Comparison of ENCODE assay signal across 1 cellular context in the genomic region with DNA sequence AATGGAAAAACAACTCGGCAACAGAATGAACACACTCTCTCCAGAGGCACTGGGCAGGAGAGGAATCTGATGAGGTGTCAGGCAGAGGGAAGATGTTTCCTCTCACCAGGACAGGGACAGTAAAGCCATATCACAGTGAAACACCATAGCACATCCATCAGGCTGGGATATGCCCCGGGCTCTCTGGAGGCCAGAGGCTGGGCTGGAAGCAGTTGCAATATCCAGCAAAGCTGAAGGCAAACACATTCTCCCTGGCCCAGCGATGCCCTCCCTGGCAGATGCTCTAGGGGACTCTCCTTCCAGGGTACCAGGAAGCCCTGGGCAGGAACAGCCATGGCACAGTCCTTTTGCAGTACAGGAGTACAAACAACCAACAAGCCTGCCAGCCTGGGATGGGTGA.
TF ChIP-seq lines count a peak whose summit lies in the region.

No MANE protein-coding gene starts in this region.

TF ChIP-seq in K562, 482 proteins besides CTCF, POLR2A, EP300 and RAD21:
- TF ChIP-seq FUS (optimal IDR thresholded peaks at IDR 0.05; ENCODE audit: low read depth, low read length) (no peak), DMBX1 (CRISPR knock-in tag; IDR thresholded peaks at IDR 0.05; ENCODE audit: borderline replicate concordance) (no peak), NBN (IDR thresholded peaks at IDR 0.05; ENCODE audit: low read depth) (no peak), ASH1L (IDR thresholded peaks at IDR 0.05; ENCODE audit: borderline replicate concordance, low read depth, partially characterized antibody) (no peak), CREB1 (IDR thresholded peaks at IDR 0.05) (no peak), CREB1 (CRISPR knock-in tag; IDR thresholded peaks at IDR 0.05) (no peak), NFRKB (IDR thresholded peaks at IDR 0.05; ENCODE audit: low read depth) (no peak), ELF1 (tag; IDR thresholded peaks at IDR 0.05) (no peak), ZNF239 (CRISPR knock-in tag; IDR thresholded peaks at IDR 0.05) (no peak), ZKSCAN3 (CRISPR knock-in tag; IDR thresholded peaks at IDR 0.05) (no peak), HMG20B (CRISPR knock-in tag; IDR thresholded peaks at IDR 0.05) (no peak), MYBL2 (IDR thresholded peaks at IDR 0.05; ENCODE audit: low read depth) (no peak), MYBL2 (CRISPR knock-in tag; IDR thresholded peaks at IDR 0.05; ENCODE audit: borderline replicate concordance) (no peak), MYNN (IDR thresholded peaks at IDR 0.05) (no peak), MYNN (CRISPR knock-in tag; IDR thresholded peaks at IDR 0.05) (no peak), ZNF785 (CRISPR knock-in tag; IDR thresholded peaks at IDR 0.05) (no peak), ZNF143 (CRISPR knock-in tag; IDR thresholded peaks at IDR 0.05) (no peak), ETV6 (IDR thresholded peaks at IDR 0.05; ENCODE audit: borderline replicate concordance in 1 of 2, low read depth in 2 of 2, low read length in 1 of 2) (0 out of 4 replicates have a peak, but pooled peaks of 1 of the 2 experiments have one; percentile 27), ETV6 (CRISPR knock-in tag; IDR thresholded peaks at IDR 0.05; ENCODE audit: borderline replicate concordance) (no peak), SIRT6 (IDR thresholded peaks at IDR 0.05; ENCODE audit: low read depth, low read length) (no peak), KLF10 (CRISPR knock-in tag; IDR thresholded peaks at IDR 0.05) (no peak)
- TF ChIP-seq, protein P1, sequence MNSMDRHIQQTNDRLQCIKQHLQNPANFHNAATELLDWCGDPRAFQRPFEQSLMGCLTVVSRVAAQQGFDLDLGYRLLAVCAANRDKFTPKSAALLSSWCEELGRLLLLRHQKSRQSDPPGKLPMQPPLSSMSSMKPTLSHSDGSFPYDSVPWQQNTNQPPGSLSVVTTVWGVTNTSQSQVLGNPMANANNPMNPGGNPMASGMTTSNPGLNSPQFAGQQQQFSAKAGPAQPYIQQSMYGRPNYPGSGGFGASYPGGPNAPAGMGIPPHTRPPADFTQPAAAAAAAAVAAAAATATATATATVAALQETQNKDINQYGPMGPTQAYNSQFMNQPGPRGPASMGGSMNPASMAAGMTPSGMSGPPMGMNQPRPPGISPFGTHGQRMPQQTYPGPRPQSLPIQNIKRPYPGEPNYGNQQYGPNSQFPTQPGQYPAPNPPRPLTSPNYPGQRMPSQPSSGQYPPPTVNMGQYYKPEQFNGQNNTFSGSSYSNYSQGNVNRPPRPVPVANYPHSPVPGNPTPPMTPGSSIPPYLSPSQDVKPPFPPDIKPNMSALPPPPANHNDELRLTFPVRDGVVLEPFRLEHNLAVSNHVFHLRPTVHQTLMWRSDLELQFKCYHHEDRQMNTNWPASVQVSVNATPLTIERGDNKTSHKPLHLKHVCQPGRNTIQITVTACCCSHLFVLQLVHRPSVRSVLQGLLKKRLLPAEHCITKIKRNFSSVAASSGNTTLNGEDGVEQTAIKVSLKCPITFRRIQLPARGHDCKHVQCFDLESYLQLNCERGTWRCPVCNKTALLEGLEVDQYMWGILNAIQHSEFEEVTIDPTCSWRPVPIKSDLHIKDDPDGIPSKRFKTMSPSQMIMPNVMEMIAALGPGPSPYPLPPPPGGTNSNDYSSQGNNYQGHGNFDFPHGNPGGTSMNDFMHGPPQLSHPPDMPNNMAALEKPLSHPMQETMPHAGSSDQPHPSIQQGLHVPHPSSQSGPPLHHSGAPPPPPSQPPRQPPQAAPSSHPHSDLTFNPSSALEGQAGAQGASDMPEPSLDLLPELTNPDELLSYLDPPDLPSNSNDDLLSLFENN (IDR thresholded peaks at IDR 0.05; ENCODE audit: low read depth in 2 of 2, low read length in 2 of 2): no peak
- TF ChIP-seq, protein P2, sequence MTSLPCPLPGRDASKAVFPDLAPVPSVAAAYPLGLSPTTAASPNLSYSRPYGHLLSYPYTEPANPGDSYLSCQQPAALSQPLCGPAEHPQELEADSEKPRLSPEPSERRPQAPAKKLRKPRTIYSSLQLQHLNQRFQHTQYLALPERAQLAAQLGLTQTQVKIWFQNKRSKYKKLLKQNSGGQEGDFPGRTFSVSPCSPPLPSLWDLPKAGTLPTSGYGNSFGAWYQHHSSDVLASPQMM (CRISPR knock-in tag; IDR thresholded peaks at IDR 0.05): no peak
- TF ChIP-seq, protein P3, sequence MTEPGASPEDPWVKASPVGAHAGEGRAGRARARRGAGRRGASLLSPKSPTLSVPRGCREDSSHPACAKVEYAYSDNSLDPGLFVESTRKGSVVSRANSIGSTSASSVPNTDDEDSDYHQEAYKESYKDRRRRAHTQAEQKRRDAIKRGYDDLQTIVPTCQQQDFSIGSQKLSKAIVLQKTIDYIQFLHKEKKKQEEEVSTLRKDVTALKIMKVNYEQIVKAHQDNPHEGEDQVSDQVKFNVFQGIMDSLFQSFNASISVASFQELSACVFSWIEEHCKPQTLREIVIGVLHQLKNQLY (CRISPR knock-in tag; conservative IDR thresholded peaks at IDR 0.05): peak in 1 of 2 experiments; percentile 90; a peak in 2 of 4 replicates
- TF ChIP-seq, protein P4, sequence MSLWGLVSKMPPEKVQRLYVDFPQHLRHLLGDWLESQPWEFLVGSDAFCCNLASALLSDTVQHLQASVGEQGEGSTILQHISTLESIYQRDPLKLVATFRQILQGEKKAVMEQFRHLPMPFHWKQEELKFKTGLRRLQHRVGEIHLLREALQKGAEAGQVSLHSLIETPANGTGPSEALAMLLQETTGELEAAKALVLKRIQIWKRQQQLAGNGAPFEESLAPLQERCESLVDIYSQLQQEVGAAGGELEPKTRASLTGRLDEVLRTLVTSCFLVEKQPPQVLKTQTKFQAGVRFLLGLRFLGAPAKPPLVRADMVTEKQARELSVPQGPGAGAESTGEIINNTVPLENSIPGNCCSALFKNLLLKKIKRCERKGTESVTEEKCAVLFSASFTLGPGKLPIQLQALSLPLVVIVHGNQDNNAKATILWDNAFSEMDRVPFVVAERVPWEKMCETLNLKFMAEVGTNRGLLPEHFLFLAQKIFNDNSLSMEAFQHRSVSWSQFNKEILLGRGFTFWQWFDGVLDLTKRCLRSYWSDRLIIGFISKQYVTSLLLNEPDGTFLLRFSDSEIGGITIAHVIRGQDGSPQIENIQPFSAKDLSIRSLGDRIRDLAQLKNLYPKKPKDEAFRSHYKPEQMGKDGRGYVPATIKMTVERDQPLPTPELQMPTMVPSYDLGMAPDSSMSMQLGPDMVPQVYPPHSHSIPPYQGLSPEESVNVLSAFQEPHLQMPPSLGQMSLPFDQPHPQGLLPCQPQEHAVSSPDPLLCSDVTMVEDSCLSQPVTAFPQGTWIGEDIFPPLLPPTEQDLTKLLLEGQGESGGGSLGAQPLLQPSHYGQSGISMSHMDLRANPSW (CRISPR knock-in tag; IDR thresholded peaks at IDR 0.05): peak; percentile 74; the same call in 1 of the 2 replicates
- TF ChIP-seq, protein P5, sequence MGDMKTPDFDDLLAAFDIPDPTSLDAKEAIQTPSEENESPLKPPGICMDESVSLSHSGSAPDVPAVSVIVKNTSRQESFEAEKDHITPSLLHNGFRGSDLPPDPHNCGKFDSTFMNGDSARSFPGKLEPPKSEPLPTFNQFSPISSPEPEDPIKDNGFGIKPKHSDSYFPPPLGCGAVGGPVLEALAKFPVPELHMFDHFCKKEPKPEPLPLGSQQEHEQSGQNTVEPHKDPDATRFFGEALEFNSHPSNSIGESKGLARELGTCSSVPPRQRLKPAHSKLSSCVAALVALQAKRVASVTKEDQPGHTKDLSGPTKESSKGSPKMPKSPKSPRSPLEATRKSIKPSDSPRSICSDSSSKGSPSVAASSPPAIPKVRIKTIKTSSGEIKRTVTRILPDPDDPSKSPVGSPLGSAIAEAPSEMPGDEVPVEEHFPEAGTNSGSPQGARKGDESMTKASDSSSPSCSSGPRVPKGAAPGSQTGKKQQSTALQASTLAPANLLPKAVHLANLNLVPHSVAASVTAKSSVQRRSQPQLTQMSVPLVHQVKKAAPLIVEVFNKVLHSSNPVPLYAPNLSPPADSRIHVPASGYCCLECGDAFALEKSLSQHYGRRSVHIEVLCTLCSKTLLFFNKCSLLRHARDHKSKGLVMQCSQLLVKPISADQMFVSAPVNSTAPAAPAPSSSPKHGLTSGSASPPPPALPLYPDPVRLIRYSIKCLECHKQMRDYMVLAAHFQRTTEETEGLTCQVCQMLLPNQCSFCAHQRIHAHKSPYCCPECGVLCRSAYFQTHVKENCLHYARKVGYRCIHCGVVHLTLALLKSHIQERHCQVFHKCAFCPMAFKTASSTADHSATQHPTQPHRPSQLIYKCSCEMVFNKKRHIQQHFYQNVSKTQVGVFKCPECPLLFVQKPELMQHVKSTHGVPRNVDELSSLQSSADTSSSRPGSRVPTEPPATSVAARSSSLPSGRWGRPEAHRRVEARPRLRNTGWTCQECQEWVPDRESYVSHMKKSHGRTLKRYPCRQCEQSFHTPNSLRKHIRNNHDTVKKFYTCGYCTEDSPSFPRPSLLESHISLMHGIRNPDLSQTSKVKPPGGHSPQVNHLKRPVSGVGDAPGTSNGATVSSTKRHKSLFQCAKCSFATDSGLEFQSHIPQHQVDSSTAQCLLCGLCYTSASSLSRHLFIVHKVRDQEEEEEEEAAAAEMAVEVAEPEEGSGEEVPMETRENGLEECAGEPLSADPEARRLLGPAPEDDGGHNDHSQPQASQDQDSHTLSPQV (IDR thresholded peaks at IDR 0.05): no peak
- TF ChIP-seq, protein P6, sequence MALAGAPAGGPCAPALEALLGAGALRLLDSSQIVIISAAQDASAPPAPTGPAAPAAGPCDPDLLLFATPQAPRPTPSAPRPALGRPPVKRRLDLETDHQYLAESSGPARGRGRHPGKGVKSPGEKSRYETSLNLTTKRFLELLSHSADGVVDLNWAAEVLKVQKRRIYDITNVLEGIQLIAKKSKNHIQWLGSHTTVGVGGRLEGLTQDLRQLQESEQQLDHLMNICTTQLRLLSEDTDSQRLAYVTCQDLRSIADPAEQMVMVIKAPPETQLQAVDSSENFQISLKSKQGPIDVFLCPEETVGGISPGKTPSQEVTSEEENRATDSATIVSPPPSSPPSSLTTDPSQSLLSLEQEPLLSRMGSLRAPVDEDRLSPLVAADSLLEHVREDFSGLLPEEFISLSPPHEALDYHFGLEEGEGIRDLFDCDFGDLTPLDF (CRISPR knock-in tag; IDR thresholded peaks at IDR 0.05): 0 out of 2 replicates have a peak, but pooled peaks have one; percentile 35
- TF ChIP-seq, protein P7, sequence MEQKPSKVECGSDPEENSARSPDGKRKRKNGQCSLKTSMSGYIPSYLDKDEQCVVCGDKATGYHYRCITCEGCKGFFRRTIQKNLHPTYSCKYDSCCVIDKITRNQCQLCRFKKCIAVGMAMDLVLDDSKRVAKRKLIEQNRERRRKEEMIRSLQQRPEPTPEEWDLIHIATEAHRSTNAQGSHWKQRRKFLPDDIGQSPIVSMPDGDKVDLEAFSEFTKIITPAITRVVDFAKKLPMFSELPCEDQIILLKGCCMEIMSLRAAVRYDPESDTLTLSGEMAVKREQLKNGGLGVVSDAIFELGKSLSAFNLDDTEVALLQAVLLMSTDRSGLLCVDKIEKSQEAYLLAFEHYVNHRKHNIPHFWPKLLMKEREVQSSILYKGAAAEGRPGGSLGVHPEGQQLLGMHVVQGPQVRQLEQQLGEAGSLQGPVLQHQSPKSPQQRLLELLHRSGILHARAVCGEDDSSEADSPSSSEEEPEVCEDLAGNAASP (IDR thresholded peaks at IDR 0.05): no peak
- TF ChIP-seq, protein P8, sequence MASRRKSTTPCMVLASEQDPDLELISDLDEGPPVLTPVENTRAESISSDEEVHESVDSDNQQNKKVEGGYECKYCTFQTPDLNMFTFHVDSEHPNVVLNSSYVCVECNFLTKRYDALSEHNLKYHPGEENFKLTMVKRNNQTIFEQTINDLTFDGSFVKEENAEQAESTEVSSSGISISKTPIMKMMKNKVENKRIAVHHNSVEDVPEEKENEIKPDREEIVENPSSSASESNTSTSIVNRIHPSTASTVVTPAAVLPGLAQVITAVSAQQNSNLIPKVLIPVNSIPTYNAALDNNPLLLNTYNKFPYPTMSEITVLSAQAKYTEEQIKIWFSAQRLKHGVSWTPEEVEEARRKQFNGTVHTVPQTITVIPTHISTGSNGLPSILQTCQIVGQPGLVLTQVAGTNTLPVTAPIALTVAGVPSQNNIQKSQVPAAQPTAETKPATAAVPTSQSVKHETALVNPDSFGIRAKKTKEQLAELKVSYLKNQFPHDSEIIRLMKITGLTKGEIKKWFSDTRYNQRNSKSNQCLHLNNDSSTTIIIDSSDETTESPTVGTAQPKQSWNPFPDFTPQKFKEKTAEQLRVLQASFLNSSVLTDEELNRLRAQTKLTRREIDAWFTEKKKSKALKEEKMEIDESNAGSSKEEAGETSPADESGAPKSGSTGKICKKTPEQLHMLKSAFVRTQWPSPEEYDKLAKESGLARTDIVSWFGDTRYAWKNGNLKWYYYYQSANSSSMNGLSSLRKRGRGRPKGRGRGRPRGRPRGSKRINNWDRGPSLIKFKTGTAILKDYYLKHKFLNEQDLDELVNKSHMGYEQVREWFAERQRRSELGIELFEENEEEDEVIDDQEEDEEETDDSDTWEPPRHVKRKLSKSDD (conservative IDR thresholded peaks at IDR 0.05; ENCODE audit: low read length): 0 out of 2 replicates have a peak, but pooled peaks have one; percentile 56
